14 cellular contexts compared by ENCODE assay signal in the genomic region with DNA sequence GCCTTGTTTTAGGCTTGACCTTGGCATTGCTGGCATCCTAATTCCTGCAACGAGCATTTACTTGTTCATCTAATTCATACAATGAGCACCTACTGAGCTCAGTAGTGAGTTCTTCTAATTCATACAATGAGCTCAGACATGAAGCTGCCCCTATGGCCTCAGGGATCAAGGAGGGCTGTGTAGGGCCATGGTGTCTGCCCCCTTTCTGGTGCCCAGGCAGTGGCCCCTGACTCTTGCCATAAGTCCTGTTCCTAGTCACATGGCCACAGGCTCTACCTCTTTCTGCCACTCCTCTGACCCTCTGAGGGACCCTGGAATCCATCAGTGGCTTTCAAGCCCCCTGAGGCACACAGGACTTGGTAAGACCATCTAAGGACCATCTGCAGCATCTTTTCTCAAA.
"Had no signal": no experiment of that assay in that cellular context is flagged by ENCODE, and none has a peak within 500 bp of the region (broad histone marks: within the 10 kb centered on the region; RNA-seq: fewer than 3 reads in every experiment).

No MANE protein-coding gene starts in this region.

- H3K4me2 ChIP-seq: hepatocyte had no signal

- H3K27ac Mint-ChIP-seq: activated CD4-positive, alpha-beta T cell treated with anti-CD3 and anti-CD28 coated beads for 36 hours; activated CD8-positive, alpha-beta T cell treated with anti-CD3 and anti-CD28 coated beads for 36 hours; activated naive CD4-positive, alpha-beta T cell treated with anti-CD3 and anti-CD28 coated beads for 36 hours; activated T-helper 1 cell treated with anti-CD3 and anti-CD28 coated beads, Interleukin-12 subunit alpha, Interleukin-12 subunit beta, Interleukin-2, Interleukin-4 antibody, amounts not matched to agents 30 ng/mL and 10 ng/mL and 1 ng/mL, durations not matched to agents 14 hours and 24 hours and 36 hours; T-helper 1 cell treated with Interleukin-12 subunit alpha and Interleukin-12 subunit beta and Interleukin-4 antibody, amounts not matched to agents 30 μg/mL and 1 μg/mL, for 36 hours had no signal

- DNase-seq: activated CD4-positive, alpha-beta T cell treated with anti-CD3 and anti-CD28 coated beads for 36 hours; activated CD8-positive, alpha-beta T cell treated with anti-CD3 and anti-CD28 coated beads for 36 hours; activated naive CD4-positive, alpha-beta T cell treated with anti-CD3 and anti-CD28 coated beads for 36 hours; kidney; left ventricle myocardium inferior; psoas muscle; spleen; thyroid gland had no signal

- H3K4me3 ChIP-seq: ascending aorta, breast epithelium, hepatocyte, left ventricle myocardium inferior, psoas muscle, spleen, thyroid gland had no signal

- H2AFZ ChIP-seq: hepatocyte had no signal

- H3K9me3 ChIP-seq: thyroid gland had no signal

- ATAC-seq: activated CD4-positive, alpha-beta T cell treated with anti-CD3 and anti-CD28 coated beads for 36 hours; activated CD8-positive, alpha-beta T cell treated with anti-CD3 and anti-CD28 coated beads for 36 hours; psoas muscle; sciatic nerve had no signal

- H3K27me3 Mint-ChIP-seq: activated CD4-positive, alpha-beta T cell treated with anti-CD3 and anti-CD28 coated beads for 36 hours; activated CD8-positive, alpha-beta T cell treated with anti-CD3 and anti-CD28 coated beads for 36 hours had no signal

- H3K36me3 ChIP-seq: ascending aorta, breast epithelium, left ventricle myocardium inferior, spleen, thyroid gland had no signal

- H3K27me3 ChIP-seq: ascending aorta, breast epithelium, hepatocyte, spleen, thyroid gland had no signal

- H3K27ac ChIP-seq: ascending aorta, breast epithelium, hepatocyte, left ventricle myocardium inferior, psoas muscle, spleen, thyroid gland had no signal

- H3K79me2 ChIP-seq: hepatocyte had no signal

- H3K4me3 Mint-ChIP-seq: activated CD4-positive, alpha-beta T cell treated with anti-CD3 and anti-CD28 coated beads for 36 hours; activated CD8-positive, alpha-beta T cell treated with anti-CD3 and anti-CD28 coated beads for 36 hours; activated naive CD4-positive, alpha-beta T cell treated with anti-CD3 and anti-CD28 coated beads for 36 hours; activated T-helper 1 cell treated with anti-CD3 and anti-CD28 coated beads, Interleukin-12 subunit alpha, Interleukin-12 subunit beta, Interleukin-2, Interleukin-4 antibody, amounts not matched to agents 30 ng/mL and 10 ng/mL and 1 ng/mL, durations not matched to agents 14 hours and 24 hours and 36 hours; T-helper 1 cell treated with Interleukin-12 subunit alpha and Interleukin-12 subunit beta and Interleukin-4 antibody, amounts not matched to agents 30 μg/mL and 1 μg/mL, for 36 hours had no signal

- H3K4me1 Mint-ChIP-seq: activated CD4-positive, alpha-beta T cell treated with anti-CD3 and anti-CD28 coated beads for 36 hours had no signal
